In the genomic region with DNA sequence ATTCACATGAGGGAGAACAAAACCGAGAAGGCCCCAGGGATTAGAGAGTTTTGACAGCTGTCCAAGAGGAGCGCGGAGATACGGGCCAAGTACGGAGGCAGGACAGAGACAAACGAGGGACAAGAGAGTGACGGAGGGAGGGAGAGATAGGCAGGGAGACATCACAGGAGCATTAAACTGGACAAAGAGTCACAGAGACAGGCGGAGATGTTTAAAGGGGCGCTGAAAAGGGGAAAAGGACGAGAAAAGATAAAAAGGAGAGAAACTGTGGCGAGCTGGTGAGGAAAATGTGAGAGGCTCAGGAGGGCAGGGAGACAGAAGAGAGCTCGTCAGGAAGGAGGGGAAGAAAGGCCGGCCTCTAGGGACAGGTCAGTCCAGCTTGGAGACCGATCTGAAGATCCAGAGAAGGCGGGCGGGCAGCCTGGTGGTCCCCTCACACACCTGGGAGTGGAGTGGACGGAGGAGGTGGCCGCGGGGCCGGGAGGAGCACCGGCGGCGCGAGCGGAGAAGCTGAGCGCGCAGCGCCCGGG, we compare ENCODE assay signal across 8 cellular contexts.
DNase-seq lines count a peak whose midpoint lies in the region; ATAC-seq and TF ChIP-seq lines count a peak whose summit lies in the region.

No MANE protein-coding gene starts in this region.

- H3K36me3 ChIP-seq in ACC112 (ENCODE audit: insufficient read depth, low read length) (no peaks in the 10 kb centered on the region), HEK293 (ENCODE audit: control insufficient read depth in 2 of 2, insufficient read depth in 1 of 2, low read length in 2 of 2) (no peaks in the 10 kb centered on the region), muscle layer of duodenum (ENCODE audit: control insufficient read depth in 1 of 2, insufficient read depth in 2 of 2, low read length in 2 of 2) (no peaks in the 10 kb centered on the region)

- H3K27me3 ChIP-seq in ACC112 (ENCODE audit: insufficient read depth, low read length) (peaks cover 91% of the 10 kb centered on the region), muscle layer of duodenum (ENCODE audit: low read depth, low read length) (peaks cover 18% of the 10 kb centered on the region)

- no peak overlapping the region for H3K27ac ChIP-seq in ACC112 (ENCODE audit: low read depth, low read length)
- peak overlapping the region; percentile 72; the same call in 1 of the 2 replicates for H3K27ac ChIP-seq in HEK293 (ENCODE audit: extremely low read depth, low read depth, low read length)
- H3K27ac ChIP-seq in muscle layer of duodenum (ENCODE audit: low read length), result no peak overlapping the region

- no peak for ATAC-seq in HG03342 (IDR thresholded peaks at IDR 0.05; ENCODE audit: unreplicated experiment)

- H3K4me3 ChIP-seq in ACC112 (ENCODE audit: low read depth, low read length) (peak overlapping the region; percentile 71), HEK293 (ENCODE audit: low read depth, low read length) (peak overlapping the region; percentile 79), epithelial cell of esophagus (ENCODE audit: low read length) (peak overlapping the region; percentile 33), muscle layer of duodenum (ENCODE audit: low read depth in 1 of 2, low read length in 2 of 2) (peak overlapping the region; percentile 60 to 78)

- H3K4me1 ChIP-seq in ACC112 (ENCODE audit: control insufficient read depth, insufficient read depth, low read length, unreplicated experiment) (peaks cover 3% of the 10 kb centered on the region), HEK293 (ENCODE audit: control insufficient read depth, insufficient read depth, low read length) (no peaks in the 10 kb centered on the region), muscle layer of duodenum (ENCODE audit: control insufficient read depth in 1 of 2, insufficient read depth in 2 of 2, low read length in 2 of 2) (peaks cover 4 to 7% of the 10 kb centered on the region in 2 donors)

- POLR2A ChIA-PET in HEK293 (lab: Yijun Ruan, JAX), result interaction anchor here (0.8 to 1.3 kb wide), 3 partner anchors 71 to 524 kb away, joined by 3 read pairs; a partner anchor contains a TSS

- CTCF ChIA-PET in HEK293 (lab: Yijun Ruan, JAX), result interaction anchor here (0.7 to 2.2 kb wide), 12 partner anchors 10 to 521 kb away, joined by 3 to 10 read pairs (median 3); no protein-coding TSS in a partner anchor

- TF ChIP-seq CTCF in HEK293 (tag by site-specific recombination; IDR thresholded peaks at IDR 0.05) (no peak), epithelial cell of esophagus (IDR thresholded peaks at IDR 0.05; ENCODE audit: insufficient read depth, low read depth, low read length, missing control alignments) (no peak)

- peak overlapping the region; percentile 16 for H2AFZ ChIP-seq in ACC112 (ENCODE audit: low read length, unreplicated experiment)

- DNase-seq in SHP77 treated with DMSO at 0.1 percent for 48 hours (lab: John Stamatoyannopoulos, UW) (peak; percentile 17), epithelial cell of esophagus (ENCODE audit: low read depth) (no peak), dedifferentiated amniotic fluid mesenchymal stem cell (ENCODE audit: extremely low spot score) (no peak)
- no peak for DNase-seq in effector CD4-positive, alpha-beta T cell

- no peaks in the 10 kb centered on the region for H3K79me2 ChIP-seq in ACC112 (ENCODE audit: control insufficient read depth, insufficient read depth, low read length, unreplicated experiment)

- H3K9me3 ChIP-seq in HEK293 (ENCODE audit: control insufficient read depth, insufficient read depth, low read depth, low read length) (no peaks in the 10 kb centered on the region), muscle layer of duodenum (ENCODE audit: control insufficient read depth in 1 of 2, low read length in 2 of 2) (no peaks in the 10 kb centered on the region)

TF ChIP-seq in HEK293, 187 proteins besides CTCF, POLR2A, EP300 and RAD21 (continues in another document):
- TF ChIP-seq ZFP69B (tag by site-specific recombination; IDR thresholded peaks at IDR 0.05) (peak; percentile 35; the same call in 1 of the 2 replicates), ZBTB48 (tag by site-specific recombination; IDR thresholded peaks at IDR 0.05) (peak; percentile 57), ZNF654 (tag by site-specific recombination; IDR thresholded peaks at IDR 0.05; ENCODE audit: low read depth) (no peak), ZNF366 (tag by site-specific recombination; conservative IDR thresholded peaks at IDR 0.05) (peak; percentile 55), SP3 (tag by site-specific recombination; IDR thresholded peaks at IDR 0.05) (no peak), MEIS1 (CRISPR knock-in tag; IDR thresholded peaks at IDR 0.05; ENCODE audit: borderline replicate concordance) (no peak), BCL11A (tag by site-specific recombination; IDR thresholded peaks at IDR 0.05; ENCODE audit: low read depth) (peak; percentile 56; the same call in 1 of the 2 replicates), ZBTB20 (tag by site-specific recombination; IDR thresholded peaks at IDR 0.05) (peak; percentile 52; the same call in 1 of the 2 replicates), ZNF2 (tag by site-specific recombination; IDR thresholded peaks at IDR 0.05) (peak; percentile 53; the same call in 1 of the 2 replicates), ZNF335 (tag by site-specific recombination; conservative IDR thresholded peaks at IDR 0.05) (peak; percentile 90), ZBTB8A (tag by site-specific recombination; IDR thresholded peaks at IDR 0.05) (peak; percentile 66), ZNF146 (tag by site-specific recombination; IDR thresholded peaks at IDR 0.05) (no peak)
- TF ChIP-seq, protein P1, sequence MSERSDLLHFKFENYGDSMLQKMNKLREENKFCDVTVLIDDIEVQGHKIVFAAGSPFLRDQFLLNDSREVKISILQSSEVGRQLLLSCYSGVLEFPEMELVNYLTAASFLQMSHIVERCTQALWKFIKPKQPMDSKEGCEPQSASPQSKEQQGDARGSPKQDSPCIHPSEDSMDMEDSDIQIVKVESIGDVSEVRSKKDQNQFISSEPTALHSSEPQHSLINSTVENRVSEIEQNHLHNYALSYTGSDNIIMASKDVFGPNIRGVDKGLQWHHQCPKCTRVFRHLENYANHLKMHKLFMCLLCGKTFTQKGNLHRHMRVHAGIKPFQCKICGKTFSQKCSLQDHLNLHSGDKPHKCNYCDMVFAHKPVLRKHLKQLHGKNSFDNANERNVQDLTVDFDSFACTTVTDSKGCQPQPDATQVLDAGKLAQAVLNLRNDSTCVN (tag by site-specific recombination; optimal IDR thresholded peaks at IDR 0.05), result peak; percentile 49
- TF ChIP-seq, protein P2, sequence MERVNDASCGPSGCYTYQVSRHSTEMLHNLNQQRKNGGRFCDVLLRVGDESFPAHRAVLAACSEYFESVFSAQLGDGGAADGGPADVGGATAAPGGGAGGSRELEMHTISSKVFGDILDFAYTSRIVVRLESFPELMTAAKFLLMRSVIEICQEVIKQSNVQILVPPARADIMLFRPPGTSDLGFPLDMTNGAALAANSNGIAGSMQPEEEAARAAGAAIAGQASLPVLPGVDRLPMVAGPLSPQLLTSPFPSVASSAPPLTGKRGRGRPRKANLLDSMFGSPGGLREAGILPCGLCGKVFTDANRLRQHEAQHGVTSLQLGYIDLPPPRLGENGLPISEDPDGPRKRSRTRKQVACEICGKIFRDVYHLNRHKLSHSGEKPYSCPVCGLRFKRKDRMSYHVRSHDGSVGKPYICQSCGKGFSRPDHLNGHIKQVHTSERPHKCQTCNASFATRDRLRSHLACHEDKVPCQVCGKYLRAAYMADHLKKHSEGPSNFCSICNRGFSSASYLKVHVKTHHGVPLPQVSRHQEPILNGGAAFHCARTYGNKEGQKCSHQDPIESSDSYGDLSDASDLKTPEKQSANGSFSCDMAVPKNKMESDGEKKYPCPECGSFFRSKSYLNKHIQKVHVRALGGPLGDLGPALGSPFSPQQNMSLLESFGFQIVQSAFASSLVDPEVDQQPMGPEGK (tag by site-specific recombination; IDR thresholded peaks at IDR 0.05), result 0 out of 2 replicates have a peak, but pooled peaks have one; percentile 28
- TF ChIP-seq, protein P3, sequence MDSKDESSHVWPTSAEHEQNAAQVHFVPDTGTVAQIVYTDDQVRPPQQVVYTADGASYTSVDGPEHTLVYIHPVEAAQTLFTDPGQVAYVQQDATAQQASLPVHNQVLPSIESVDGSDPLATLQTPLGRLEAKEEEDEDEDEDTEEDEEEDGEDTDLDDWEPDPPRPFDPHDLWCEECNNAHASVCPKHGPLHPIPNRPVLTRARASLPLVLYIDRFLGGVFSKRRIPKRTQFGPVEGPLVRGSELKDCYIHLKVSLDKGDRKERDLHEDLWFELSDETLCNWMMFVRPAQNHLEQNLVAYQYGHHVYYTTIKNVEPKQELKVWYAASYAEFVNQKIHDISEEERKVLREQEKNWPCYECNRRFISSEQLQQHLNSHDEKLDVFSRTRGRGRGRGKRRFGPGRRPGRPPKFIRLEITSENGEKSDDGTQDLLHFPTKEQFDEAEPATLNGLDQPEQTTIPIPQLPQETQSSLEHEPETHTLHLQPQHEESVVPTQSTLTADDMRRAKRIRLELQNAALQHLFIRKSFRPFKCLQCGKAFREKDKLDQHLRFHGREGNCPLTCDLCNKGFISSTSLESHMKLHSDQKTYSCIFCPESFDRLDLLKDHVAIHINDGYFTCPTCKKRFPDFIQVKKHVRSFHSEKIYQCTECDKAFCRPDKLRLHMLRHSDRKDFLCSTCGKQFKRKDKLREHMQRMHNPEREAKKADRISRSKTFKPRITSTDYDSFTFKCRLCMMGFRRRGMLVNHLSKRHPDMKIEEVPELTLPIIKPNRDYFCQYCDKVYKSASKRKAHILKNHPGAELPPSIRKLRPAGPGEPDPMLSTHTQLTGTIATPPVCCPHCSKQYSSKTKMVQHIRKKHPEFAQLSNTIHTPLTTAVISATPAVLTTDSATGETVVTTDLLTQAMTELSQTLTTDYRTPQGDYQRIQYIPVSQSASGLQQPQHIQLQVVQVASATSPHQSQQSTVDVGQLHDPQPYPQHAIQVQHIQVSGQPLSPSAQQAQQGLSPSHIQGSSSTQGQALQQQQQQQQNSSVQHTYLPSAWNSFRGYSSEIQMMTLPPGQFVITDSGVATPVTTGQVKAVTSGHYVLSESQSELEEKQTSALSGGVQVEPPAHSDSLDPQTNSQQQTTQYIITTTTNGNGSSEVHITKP (tag by site-specific recombination; IDR thresholded peaks at IDR 0.05), result peak; percentile 81
